8 cellular contexts compared by ENCODE assay signal in the genomic region with DNA sequence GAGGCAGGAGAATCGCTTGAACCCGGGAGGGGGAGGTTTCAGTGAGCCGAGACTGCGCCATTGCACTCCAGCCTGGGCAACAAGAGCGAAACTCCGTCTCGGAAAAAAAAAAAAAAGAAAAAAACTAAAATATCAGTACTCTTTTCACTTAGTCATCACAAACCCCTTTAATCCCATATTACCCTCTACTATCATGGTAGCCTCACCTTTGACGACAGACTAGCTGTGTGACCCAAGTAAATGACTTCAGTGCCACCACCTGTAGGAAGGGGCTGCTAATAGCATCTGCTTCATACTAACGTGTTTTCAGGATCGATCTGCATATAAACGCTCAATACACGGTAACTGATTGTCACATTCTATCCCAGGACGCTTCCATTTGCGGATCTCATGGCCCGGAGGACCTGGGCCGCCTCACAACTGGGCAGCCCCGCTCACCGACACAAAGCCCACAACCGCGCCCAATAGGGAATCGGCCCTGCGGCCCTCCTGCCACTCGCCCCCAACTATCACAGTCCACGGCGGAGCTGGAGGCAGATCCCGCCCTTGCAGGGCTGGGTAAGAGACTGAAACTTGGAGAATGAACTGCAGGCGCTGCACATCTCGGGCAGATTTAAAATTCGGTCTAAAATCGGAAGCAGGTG. TPM values are rescaled to one million over a fixed set of nuclear protein-coding genes. Genes with fewer than 3 reads are reported as not detected.
DNase-seq lines count a peak whose midpoint lies in the region; ATAC-seq and TF ChIP-seq lines count a peak whose summit lies in the region.

No MANE protein-coding gene starts in this region.

- H3K27ac Mint-ChIP-seq in Calu3 (ENCODE audit: unreplicated experiment) = peak overlapping the region; percentile 95

- peak; percentile 61 for DNase-seq in Calu3
- peak; percentile 69 to 72 for DNase-seq in NOMO-1 (lab: John Stamatoyannopoulos, UW; ENCODE audit: unreplicated experiment in 2 of 2)
- DNase-seq in brain pericyte (ENCODE audit: low read depth, low spot score) = peak; percentile 5
- DNase-seq in left colon = no peak
- DNase-seq in GM19238 (ENCODE audit: insufficient read length, low spot score) = no peak

- no peaks in the 10 kb centered on the region for H3K9me3 Mint-ChIP-seq in Calu3 (ENCODE audit: low read depth, unreplicated experiment)

- intact Hi-C loops in Calu3 (cut with micrococcal nuclease; ENCODE audit: unreplicated experiment) (loop anchor here (10.0 kb wide), 1 partner anchor 223 kb away; the partner anchor contains the start of gene CLUAP1), left colon (cut with DNase I, micrococcal nuclease) (no loop called here)

- CTCF ChIA-PET in Calu3 (lab: Charles Lee) = interaction anchor here (0.9 to 1.3 kb wide), 6 partner anchors 10 to 251 kb away, joined by 3 to 5 read pairs (median 4); no protein-coding TSS in a partner anchor

- peak; percentile 23 for ATAC-seq in GM19397 (IDR thresholded peaks at IDR 0.05; ENCODE audit: unreplicated experiment)
- ATAC-seq in HG03432 (IDR thresholded peaks at IDR 0.05; ENCODE audit: unreplicated experiment) = peak; percentile 31
- ATAC-seq in left colon = peak; percentile 44

- H3K4me3 Mint-ChIP-seq in Calu3 (ENCODE audit: low read depth, unreplicated experiment) = peak overlapping the region; percentile 90

- peaks cover 51% of the 10 kb centered on the region for H3K36me3 Mint-ChIP-seq in Calu3 (ENCODE audit: insufficient read depth, unreplicated experiment)

- peaks cover 10% of the 10 kb centered on the region for H3K4me1 Mint-ChIP-seq in Calu3 (ENCODE audit: low read depth, unreplicated experiment)

- peak overlapping the region; percentile 97 for H3K27ac ChIP-seq in temporal lobe (ENCODE audit: low read depth, low read length)

- TF ChIP-seq CTCF in Calu3 (IDR thresholded peaks at IDR 0.05; ENCODE audit: unreplicated experiment) = no peak

- no TSS peak for BruUV-seq in Calu3 (replicated peaks; lab: Mats Ljungman, UMichigan)

- peaks cover 18% of the 10 kb centered on the region for H3K27me3 Mint-ChIP-seq in Calu3 (ENCODE audit: unreplicated experiment)

RNA-seq across cellular contexts. Expression of gene ZNF263, which starts 1.1 kb away (rescaled TPM):
- total RNA-seq in Calu3 (2022) (46.9 and 51.2 TPM in 2 replicates), left colon (10 to 100 TPM; 21.2 to 24.3 TPM), temporal lobe (45.5 TPM)

RNA-seq across cellular contexts. Expression of gene TIGD7, which starts 23.0 kb away (rescaled TPM):
- 9.3 and 10.3 TPM in 2 replicates for total RNA-seq in Calu3 (2022)
- total RNA-seq in left colon = 1 to 10 TPM; 1.8 to 2.1 TPM
- 21.4 TPM for total RNA-seq in temporal lobe

RNA-seq across cellular contexts. Expression of gene ZNF75A, which starts 23.1 kb away (rescaled TPM):
- total RNA-seq in Calu3 (2022) = 46.8 and 50.5 TPM in 2 replicates
- total RNA-seq in left colon = 10 to 100 TPM; 17.9 to 24.1 TPM
- 31.5 TPM for total RNA-seq in temporal lobe

RNA-seq across cellular contexts. Expression of gene MEFV, which starts 25.8 kb away (rescaled TPM):
- total RNA-seq in Calu3 (2022) (not detected in 2 replicates), left colon (under 1 TPM; 0.37 to 0.67 TPM), temporal lobe (under 0.01 TPM)

RNA-seq across cellular contexts. Expression of gene ZNF200, which starts 47.3 kb away (rescaled TPM):
- total RNA-seq in Calu3 (2022) = 12.7 and 14.6 TPM in 2 replicates
- 1 to 10 TPM; 6.0 to 6.1 TPM for total RNA-seq in left colon
- 7.9 TPM for total RNA-seq in temporal lobe

Comparison
In these comparisons a context has a peak if more than half of its experiments do, and no peak if none do; other contexts are left out.
1. DNase-seq: peak in Calu3 (single experiment), NOMO-1 (2 of 2) and brain pericyte (single experiment); none in left colon (0 of 2) and GM19238 (single experiment).
2. Peak in every context shown above with its lines, with median percentiles within 50 percentile points of each other: ATAC-seq.